12 cellular contexts compared by ENCODE assay signal in the genomic region with DNA sequence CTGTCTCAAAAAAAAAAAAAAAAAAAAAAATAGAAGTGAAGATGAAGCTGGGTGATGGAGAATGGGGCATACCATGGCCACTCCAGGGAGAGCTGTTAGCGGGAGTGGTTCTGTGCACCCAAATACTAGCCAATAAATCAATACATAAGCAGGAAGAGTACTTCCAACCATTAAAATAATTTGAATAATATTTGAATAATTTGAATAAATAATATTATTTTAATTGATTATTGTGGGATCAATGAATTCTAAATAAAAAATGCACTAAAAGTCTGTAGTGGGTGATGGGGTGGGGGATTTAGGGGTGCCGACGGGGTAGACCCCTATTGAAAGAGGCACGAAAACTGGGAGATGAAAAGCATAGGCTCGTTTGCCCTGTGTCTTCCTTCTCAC. TPM values are rescaled to one million over a fixed set of nuclear protein-coding genes. Genes with fewer than 3 reads are reported as not detected.
A peak's percentile ranks its signal among the peaks of the same experiment; 100 is the strongest.
DNase-seq lines count a peak whose midpoint lies in the region; ATAC-seq, FAIRE-seq and TF ChIP-seq lines count a peak whose summit lies in the region.
"Had no signal": no experiment of that assay in that cellular context is flagged by ENCODE, and none has a peak within 500 bp of the region (broad histone marks: within the 10 kb centered on the region; RNA-seq: fewer than 3 reads in every experiment).

No MANE protein-coding gene starts in this region.

- ATAC-seq in A549 = no peak
- ATAC-seq in HCT116 = no peak
- ATAC-seq in naive B cell (ENCODE audit: low read depth in 2 of 2) = no peak

- DNase-seq in A549 (ENCODE audit: low read depth in 1 of 2, low spot score in 1 of 2) = no peak
- no peak for DNase-seq in HCT116 (ENCODE audit: low read depth, low spot score)
- no peak for DNase-seq in astrocyte (ENCODE audit: low read depth)
- DNase-seq in naive B cell = no peak
- DNase-seq in GM10248 (ENCODE audit: extremely low spot score) = no peak
- DNase-seq in GM12892 (ENCODE audit: insufficient read length) = no peak
- DNase-seq in SJCRH30 = no peak
- no peak for DNase-seq in NCI-H510A treated with DMSO at 0.1 percent for 48 hours (lab: John Stamatoyannopoulos, UW)

- H3K36me3 ChIP-seq in HCT116 (ENCODE audit: control insufficient read depth in 1 of 2, insufficient read depth in 2 of 2, low read length in 2 of 2) (no peaks in the 10 kb centered on the region), astrocyte (ENCODE audit: insufficient read depth, low read length) (no peaks in the 10 kb centered on the region), SJCRH30 (no peaks in the 10 kb centered on the region)
- H3K36me3 ChIP-seq: colonic mucosa had no signal

- 20% methylated on average over 5 of the region's 5 CpGs for WGBS in A549 (ENCODE audit: missing lambda C conversion rate)

- no peaks in the 10 kb centered on the region for H3K79me2 ChIP-seq in HCT116 (ENCODE audit: insufficient read depth, low read length)
- H3K79me2 ChIP-seq in astrocyte (ENCODE audit: insufficient read depth, low read length) = no peaks in the 10 kb centered on the region

- intact Hi-C loops in HCT116 (cut with micrococcal nuclease) = loop anchor here (1.0 kb wide), 5 partner anchors 183 to 335 kb away; no protein-coding TSS in a partner anchor

- H3K9me3 Mint-ChIP-seq in astrocyte (ENCODE audit: unreplicated experiment) = no peaks in the 10 kb centered on the region
- peaks cover 0 to 3% (median 0%) of the 10 kb centered on the region in 7 donors for H3K9me3 Mint-ChIP-seq in naive B cell
- H3K9me3 Mint-ChIP-seq: activated T-helper 2 cell treated with anti-CD3 and anti-CD28 coated beads, Interferon-gamma antibody, Interleukin-2, Interleukin-4, amounts not matched to agents 10 μg/mL and 5 μg/mL and 100 μg/mL, durations not matched to agents 14 hours and 24 hours and 36 hours had no signal

- peaks cover 74% of the 10 kb centered on the region for H3K4me1 ChIP-seq in A549
- H3K4me1 ChIP-seq in HCT116 (ENCODE audit: control insufficient read depth in 1 of 2, insufficient read depth in 2 of 2, low read length in 2 of 2) = peaks cover 52 to 76% of the 10 kb centered on the region in 2 experiments
- peaks cover 25% of the 10 kb centered on the region for H3K4me1 ChIP-seq in astrocyte (ENCODE audit: insufficient read depth, low read length)
- H3K4me1 ChIP-seq in SJCRH30 = peaks cover 3% of the 10 kb centered on the region; the same call in 1 of the 2 replicates

- H3K9me3 ChIP-seq in A549 (peaks cover 18% of the 10 kb centered on the region), HCT116 (ENCODE audit: control insufficient read depth in 1 of 2, insufficient read depth in 1 of 2, low read depth in 1 of 2, low read length in 2 of 2) (no peaks in the 10 kb centered on the region), astrocyte (ENCODE audit: insufficient read depth, low read depth, low read length) (no peaks in the 10 kb centered on the region), SJCRH30 (replicated peaks) (no peaks in the 10 kb centered on the region)
- H3K9me3 ChIP-seq: colonic mucosa had no signal

- H2AFZ ChIP-seq in HCT116 (ENCODE audit: low read depth, low read length, poor library complexity, severe bottlenecking) = no peak overlapping the region
- no peak overlapping the region for H2AFZ ChIP-seq in astrocyte (ENCODE audit: low read depth, low read length)

- no peaks in the 10 kb centered on the region for H3K27me3 Mint-ChIP-seq in astrocyte (ENCODE audit: low read depth, unreplicated experiment)
- H3K27me3 Mint-ChIP-seq in naive B cell = peaks cover 0 to 2% (median 0%) of the 10 kb centered on the region in 3 donors

- FAIRE-seq in A549 (lab: Jason Lieb, UNC) (no peak), astrocyte (lab: Jason Lieb, UNC) (no peak), GM12892 (lab: Jason Lieb, UNC) (no peak)

- H3K36me3 Mint-ChIP-seq in astrocyte (ENCODE audit: low read depth, unreplicated experiment) = no peaks in the 10 kb centered on the region
- no peaks in the 10 kb centered on the region for H3K36me3 Mint-ChIP-seq in naive B cell

- H3K4me2 ChIP-seq in A549 (peak overlapping the region; percentile 67), HCT116 (ENCODE audit: low read length) (peak overlapping the region; percentile 75), astrocyte (ENCODE audit: low read length) (peak overlapping the region; percentile 80)

- peak overlapping the region; percentile 97 to 100 for H3K27ac ChIP-seq in A549
- H3K27ac ChIP-seq in HCT116 (ENCODE audit: low read depth, low read length) = no peak overlapping the region
- H3K27ac ChIP-seq in astrocyte (ENCODE audit: low read depth, low read length) = no peak overlapping the region
- H3K27ac ChIP-seq in SJCRH30 = no peak overlapping the region
- H3K27ac ChIP-seq: colonic mucosa had no signal

- no peak for TF ChIP-seq EP300 in A549 (IDR thresholded peaks at IDR 0.05)

- no peaks in the 10 kb centered on the region for H3K27me3 ChIP-seq in HCT116 (ENCODE audit: insufficient read depth, low read length)
- H3K27me3 ChIP-seq in astrocyte (ENCODE audit: insufficient read depth, low read length) = no peaks in the 10 kb centered on the region
- H3K27me3 ChIP-seq in SJCRH30 = no peaks in the 10 kb centered on the region
- H3K27me3 ChIP-seq: colonic mucosa had no signal

- TF ChIP-seq RAD21 in A549 (conservative IDR thresholded peaks at IDR 0.05 in 1 of 2, IDR thresholded peaks at IDR 0.05 in 1 of 2) = no peak
- no peak for TF ChIP-seq RAD21 in HCT116 (IDR thresholded peaks at IDR 0.05; ENCODE audit: low read depth)

- H3K27ac Mint-ChIP-seq in astrocyte (ENCODE audit: unreplicated experiment) (no peak overlapping the region), naive B cell (peak overlapping the region in 3 of 6 donors; percentile 57 to 75 (median 60))
- H3K27ac Mint-ChIP-seq: activated CD8-positive, alpha-beta T cell treated with anti-CD3 and anti-CD28 coated beads, Interleukin-2, amount 10 ng/mL, durations not matched to agents 7 days and 5 days; activated T-helper 2 cell treated with anti-CD3 and anti-CD28 coated beads, Interferon-gamma antibody, Interleukin-2, Interleukin-4, amounts not matched to agents 10 μg/mL and 5 μg/mL and 100 μg/mL, durations not matched to agents 14 hours and 24 hours and 36 hours; mesothelial cell of epicardium had no signal

- H3K4me3 Mint-ChIP-seq in astrocyte (ENCODE audit: unreplicated experiment) = no peak overlapping the region
- H3K4me3 Mint-ChIP-seq in naive B cell = peak overlapping the region in 5 of 8 donors; percentile 12 to 52 (median 26)
- H3K4me3 Mint-ChIP-seq: activated CD8-positive, alpha-beta T cell treated with anti-CD3 and anti-CD28 coated beads, Interleukin-2, amount 10 ng/mL, durations not matched to agents 7 days and 5 days had no signal

- no TSS peak for BruUV-seq in HCT116 (replicated peaks; lab: Mats Ljungman, UMichigan)

- peaks cover 13% of the 10 kb centered on the region for H3K4me1 Mint-ChIP-seq in astrocyte (ENCODE audit: low read depth, unreplicated experiment)
- peaks cover 0 to 10% (median 5%) of the 10 kb centered on the region in 3 donors for H3K4me1 Mint-ChIP-seq in naive B cell

- H3K4me3 ChIP-seq in A549 (no peak overlapping the region), HCT116 (replicated peaks in 1 of 2; ENCODE audit: low read depth in 1 of 2, low read length in 2 of 2) (peak overlapping the region in 1 of 2 experiments; percentile 30; a peak in 2 of 4 replicates), astrocyte (ENCODE audit: insufficient read depth, low read depth, low read length) (no peak overlapping the region), SJCRH30 (no peak overlapping the region)

- TF ChIP-seq CTCF in A549 (IDR thresholded peaks at IDR 0.05) = no peak
- no peak for TF ChIP-seq CTCF in HCT116 (IDR thresholded peaks at IDR 0.05 in 2 of 3, conservative IDR thresholded peaks at IDR 0.05 in 1 of 3; ENCODE audit: borderline replicate concordance in 1 of 3, insufficient read depth in 1 of 3, low read depth in 2 of 3, low read length in 2 of 3)
- TF ChIP-seq CTCF in astrocyte (IDR thresholded peaks at IDR 0.05; ENCODE audit: insufficient read depth, low read depth, low read length) = no peak
- no peak for TF ChIP-seq CTCF in GM10248 (IDR thresholded peaks at IDR 0.05; ENCODE audit: control extremely low read depth, extremely low read depth, low read depth, missing control alignments)

- TF ChIP-seq POLR2A in A549 (IDR thresholded peaks at IDR 0.05; ENCODE audit: low read length) = no peak
- no peak for TF ChIP-seq POLR2A in HCT116 (IDR thresholded peaks at IDR 0.05; ENCODE audit: borderline replicate concordance, extremely low read depth, insufficient read depth, insufficient read length)
- no peak for TF ChIP-seq POLR2A in GM12892 (IDR thresholded peaks at IDR 0.05; ENCODE audit: low read depth, low read length)

- H4K20me1 ChIP-seq in HCT116 (ENCODE audit: insufficient read depth) (no peaks in the 10 kb centered on the region), astrocyte (ENCODE audit: insufficient read depth, low read length) (no peaks in the 10 kb centered on the region)

- POLR2A ChIA-PET in A549 (lab: Yijun Ruan, JAX) (interaction anchor here (0.6 to 1.2 kb wide), 2 partner anchors 25 to 327 kb away, joined by 3 to 5 read pairs; no protein-coding TSS in a partner anchor), HCT116 (lab: Charles Lee) (no interaction called here), GM10248 (lab: Yijun Ruan, JAX) (interaction anchor here (0.7 kb wide), 1 partner anchor 89 kb away, joined by 6 read pairs; a partner anchor contains a TSS)

- RAD21 ChIA-PET in HCT116 (lab: Charles Lee; ENCODE audit: low non-redundant PET in 1 of 2, low total read pairs in 2 of 2, uncharacterized antibody in 2 of 2, unreplicated experiment in 2 of 2) = interaction anchor here in 1 of 2 experiments (1.3 kb wide), 1 partner anchor 184 kb away, joined by 3 read pairs; no protein-coding TSS in a partner anchor

- H3K9me2 ChIP-seq in HCT116 (ENCODE audit: insufficient read depth) = no peaks in the 10 kb centered on the region

- H3K9ac ChIP-seq in HCT116 (ENCODE audit: low read length) (peak overlapping the region; percentile 59), astrocyte (ENCODE audit: low read length) (peak overlapping the region; percentile 50)

- CTCF ChIA-PET in A549 (lab: Yijun Ruan, JAX) = interaction anchor here (0.6 to 4.3 kb wide), 39 partner anchors 10 to 337 kb away, joined by 3 to 34 read pairs (median 4); no protein-coding TSS in a partner anchor
- CTCF ChIA-PET in HCT116 (lab: Charles Lee) = interaction anchor here (0.7 to 2.5 kb wide), 9 partner anchors 18 to 321 kb away, joined by 3 to 14 read pairs (median 4); no protein-coding TSS in a partner anchor
- CTCF ChIA-PET in GM10248 (lab: Yijun Ruan, JAX) = interaction anchor here (0.7 to 3.0 kb wide), 21 partner anchors 10 to 471 kb away, joined by 3 to 16 read pairs (median 3); no protein-coding TSS in a partner anchor

RNA-seq across cellular contexts. Expression of a gene that starts 41.4 kb away (rescaled TPM):
- polyA plus RNA-seq in A549 (2011; rRNA removed) (21.6 and 44.7 TPM in 2 replicates), A549 (2017; fragmentation: RNase III; extraction: RNeasy Plus Mini Kit Qiagen cat#74134 plus additional on column Dnase treatment) (118 to 129 TPM (median 125 TPM) in 3 replicates), naive B cell (ENCODE audit: low read depth in 6 of 6) (1 to 10 TPM in 3 of 6 donors, under 1 TPM in 3; 0.61 to 2.5 (median 1.3) TPM)
- 78.5 and 97.9 TPM in 2 replicates for polyA plus RNA-seq in A549 (2012; cell fraction: cytosol; rRNA removed)
- polyA plus RNA-seq in A549 (2012; cell fraction: nucleus; rRNA removed) = 128 and 142 TPM in 2 replicates
- polyA minus RNA-seq in A549 (2011; rRNA and poly(A)+ RNA removed) = 89.1 and 130 TPM in 2 replicates
- total RNA-seq in HCT116 (2021; ENCODE audit: unreplicated experiment) (64.6 TPM), astrocyte (64.5 and 71.5 TPM in 2 replicates)
- polyA plus RNA-seq in HCT116 (2012) = 40.2 and 45.3 TPM in 2 replicates
- polyA plus RNA-seq in GM12892 (2012; ENCODE audit: missing spikeins) = 10.2 TPM
- 12.2 and 12.9 TPM in 2 replicates for total RNA-seq in SJCRH30 (2014; rRNA removed; shearing (Covaris generic))

Comparison
In these comparisons a context has a peak if more than half of its experiments do, and no peak if none do; other contexts are left out.
1. H3K27ac ChIP-seq: peak in A549 (2 of 2); none in HCT116 (single experiment), astrocyte (single experiment) and SJCRH30 (single experiment).
2. Peak in every context shown above with its lines, with median percentiles within 50 percentile points of each other: H3K4me2 ChIP-seq.